ENCODE assay signal across 1 cellular context in the genomic region with DNA sequence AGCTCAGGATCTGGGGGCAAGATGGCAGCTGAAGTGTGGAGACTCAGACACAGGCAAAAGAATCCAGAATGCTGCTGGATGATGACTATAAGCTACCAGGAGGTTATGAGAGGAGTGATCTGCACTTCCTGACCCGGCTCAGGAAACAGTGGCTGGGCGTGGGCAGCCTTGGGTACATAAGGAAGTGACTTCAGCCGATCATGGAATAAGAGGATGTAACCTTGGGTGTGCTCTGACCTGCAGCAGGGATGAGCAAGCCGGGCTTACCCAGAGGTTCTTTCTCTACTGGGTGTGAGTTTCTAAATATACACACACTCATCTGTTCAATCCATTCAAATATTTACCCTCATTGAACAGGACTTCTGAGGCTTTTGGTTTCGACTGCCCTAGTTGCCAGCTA.
A peak's percentile ranks its signal among the peaks of the same experiment; 100 is the strongest.
TF ChIP-seq lines count a peak whose summit lies in the region.

No MANE protein-coding gene starts in this region.

TF ChIP-seq in HepG2, 621 proteins besides CTCF, POLR2A, EP300 and RAD21 (continued from another document and continues in another):
- TF ChIP-seq, protein P1, sequence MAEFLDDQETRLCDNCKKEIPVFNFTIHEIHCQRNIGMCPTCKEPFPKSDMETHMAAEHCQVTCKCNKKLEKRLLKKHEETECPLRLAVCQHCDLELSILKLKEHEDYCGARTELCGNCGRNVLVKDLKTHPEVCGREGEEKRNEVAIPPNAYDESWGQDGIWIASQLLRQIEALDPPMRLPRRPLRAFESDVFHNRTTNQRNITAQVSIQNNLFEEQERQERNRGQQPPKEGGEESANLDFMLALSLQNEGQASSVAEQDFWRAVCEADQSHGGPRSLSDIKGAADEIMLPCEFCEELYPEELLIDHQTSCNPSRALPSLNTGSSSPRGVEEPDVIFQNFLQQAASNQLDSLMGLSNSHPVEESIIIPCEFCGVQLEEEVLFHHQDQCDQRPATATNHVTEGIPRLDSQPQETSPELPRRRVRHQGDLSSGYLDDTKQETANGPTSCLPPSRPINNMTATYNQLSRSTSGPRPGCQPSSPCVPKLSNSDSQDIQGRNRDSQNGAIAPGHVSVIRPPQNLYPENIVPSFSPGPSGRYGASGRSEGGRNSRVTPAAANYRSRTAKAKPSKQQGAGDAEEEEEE (CRISPR knock-in tag; IDR thresholded peaks at IDR 0.05; ENCODE audit: borderline replicate concordance), result no peak
- TF ChIP-seq DMAP1 (CRISPR knock-in tag; IDR thresholded peaks at IDR 0.05), result no peak
- no peak for TF ChIP-seq SNAPC2 (CRISPR knock-in tag; IDR thresholded peaks at IDR 0.05)
- TF ChIP-seq KAT8 (CRISPR knock-in tag; IDR thresholded peaks at IDR 0.05), result peak; percentile 59; the same call in 1 of the 2 replicates
- peak; percentile 22; the same call in 1 of the 2 replicates for TF ChIP-seq HDAC2 (CRISPR knock-in tag; IDR thresholded peaks at IDR 0.05)
- no peak for TF ChIP-seq ZNF678 (CRISPR knock-in tag; IDR thresholded peaks at IDR 0.05)
- TF ChIP-seq MED13 (CRISPR knock-in tag; IDR thresholded peaks at IDR 0.05), result no peak
- no peak for TF ChIP-seq ZNF619 (CRISPR knock-in tag; IDR thresholded peaks at IDR 0.05)
- no peak for TF ChIP-seq SYNCRIP (IDR thresholded peaks at IDR 0.05; ENCODE audit: insufficient read depth, low read depth, low read length)
- TF ChIP-seq, protein P2, sequence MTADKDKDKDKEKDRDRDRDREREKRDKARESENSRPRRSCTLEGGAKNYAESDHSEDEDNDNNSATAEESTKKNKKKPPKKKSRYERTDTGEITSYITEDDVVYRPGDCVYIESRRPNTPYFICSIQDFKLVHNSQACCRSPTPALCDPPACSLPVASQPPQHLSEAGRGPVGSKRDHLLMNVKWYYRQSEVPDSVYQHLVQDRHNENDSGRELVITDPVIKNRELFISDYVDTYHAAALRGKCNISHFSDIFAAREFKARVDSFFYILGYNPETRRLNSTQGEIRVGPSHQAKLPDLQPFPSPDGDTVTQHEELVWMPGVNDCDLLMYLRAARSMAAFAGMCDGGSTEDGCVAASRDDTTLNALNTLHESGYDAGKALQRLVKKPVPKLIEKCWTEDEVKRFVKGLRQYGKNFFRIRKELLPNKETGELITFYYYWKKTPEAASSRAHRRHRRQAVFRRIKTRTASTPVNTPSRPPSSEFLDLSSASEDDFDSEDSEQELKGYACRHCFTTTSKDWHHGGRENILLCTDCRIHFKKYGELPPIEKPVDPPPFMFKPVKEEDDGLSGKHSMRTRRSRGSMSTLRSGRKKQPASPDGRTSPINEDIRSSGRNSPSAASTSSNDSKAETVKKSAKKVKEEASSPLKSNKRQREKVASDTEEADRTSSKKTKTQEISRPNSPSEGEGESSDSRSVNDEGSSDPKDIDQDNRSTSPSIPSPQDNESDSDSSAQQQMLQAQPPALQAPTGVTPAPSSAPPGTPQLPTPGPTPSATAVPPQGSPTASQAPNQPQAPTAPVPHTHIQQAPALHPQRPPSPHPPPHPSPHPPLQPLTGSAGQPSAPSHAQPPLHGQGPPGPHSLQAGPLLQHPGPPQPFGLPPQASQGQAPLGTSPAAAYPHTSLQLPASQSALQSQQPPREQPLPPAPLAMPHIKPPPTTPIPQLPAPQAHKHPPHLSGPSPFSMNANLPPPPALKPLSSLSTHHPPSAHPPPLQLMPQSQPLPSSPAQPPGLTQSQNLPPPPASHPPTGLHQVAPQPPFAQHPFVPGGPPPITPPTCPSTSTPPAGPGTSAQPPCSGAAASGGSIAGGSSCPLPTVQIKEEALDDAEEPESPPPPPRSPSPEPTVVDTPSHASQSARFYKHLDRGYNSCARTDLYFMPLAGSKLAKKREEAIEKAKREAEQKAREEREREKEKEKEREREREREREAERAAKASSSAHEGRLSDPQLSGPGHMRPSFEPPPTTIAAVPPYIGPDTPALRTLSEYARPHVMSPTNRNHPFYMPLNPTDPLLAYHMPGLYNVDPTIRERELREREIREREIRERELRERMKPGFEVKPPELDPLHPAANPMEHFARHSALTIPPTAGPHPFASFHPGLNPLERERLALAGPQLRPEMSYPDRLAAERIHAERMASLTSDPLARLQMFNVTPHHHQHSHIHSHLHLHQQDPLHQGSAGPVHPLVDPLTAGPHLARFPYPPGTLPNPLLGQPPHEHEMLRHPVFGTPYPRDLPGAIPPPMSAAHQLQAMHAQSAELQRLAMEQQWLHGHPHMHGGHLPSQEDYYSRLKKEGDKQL (CRISPR knock-in tag; IDR thresholded peaks at IDR 0.05; ENCODE audit: low read depth), result no peak
- TF ChIP-seq FOXO1 (CRISPR knock-in tag; IDR thresholded peaks at IDR 0.05), result no peak
- TF ChIP-seq TAF15 (IDR thresholded peaks at IDR 0.05; ENCODE audit: low read depth, low read length, poor library complexity, severe bottlenecking), result no peak
- TF ChIP-seq KLF13 (CRISPR knock-in tag; IDR thresholded peaks at IDR 0.05), result no peak
- no peak for TF ChIP-seq SATB2 (CRISPR knock-in tag; IDR thresholded peaks at IDR 0.05)
- TF ChIP-seq FOSL2 (CRISPR knock-in tag; IDR thresholded peaks at IDR 0.05), result peak; percentile 45
- no peak for TF ChIP-seq BRD4 (CRISPR knock-in tag; IDR thresholded peaks at IDR 0.05)
- TF ChIP-seq IKZF1 (IDR thresholded peaks at IDR 0.05), result no peak
- no peak for TF ChIP-seq ASH2L (IDR thresholded peaks at IDR 0.05; ENCODE audit: insufficient read length, low read depth, low read length)
- TF ChIP-seq FOXA3 (CRISPR knock-in tag; IDR thresholded peaks at IDR 0.05), result peak; percentile 58
- TF ChIP-seq ZNF263 (CRISPR knock-in tag; IDR thresholded peaks at IDR 0.05), result no peak
- TF ChIP-seq NKX3-1 (CRISPR knock-in tag; IDR thresholded peaks at IDR 0.05), result no peak
- TF ChIP-seq ZNF607 (CRISPR knock-in tag; IDR thresholded peaks at IDR 0.05; ENCODE audit: borderline replicate concordance), result no peak
- TF ChIP-seq, protein P3, sequence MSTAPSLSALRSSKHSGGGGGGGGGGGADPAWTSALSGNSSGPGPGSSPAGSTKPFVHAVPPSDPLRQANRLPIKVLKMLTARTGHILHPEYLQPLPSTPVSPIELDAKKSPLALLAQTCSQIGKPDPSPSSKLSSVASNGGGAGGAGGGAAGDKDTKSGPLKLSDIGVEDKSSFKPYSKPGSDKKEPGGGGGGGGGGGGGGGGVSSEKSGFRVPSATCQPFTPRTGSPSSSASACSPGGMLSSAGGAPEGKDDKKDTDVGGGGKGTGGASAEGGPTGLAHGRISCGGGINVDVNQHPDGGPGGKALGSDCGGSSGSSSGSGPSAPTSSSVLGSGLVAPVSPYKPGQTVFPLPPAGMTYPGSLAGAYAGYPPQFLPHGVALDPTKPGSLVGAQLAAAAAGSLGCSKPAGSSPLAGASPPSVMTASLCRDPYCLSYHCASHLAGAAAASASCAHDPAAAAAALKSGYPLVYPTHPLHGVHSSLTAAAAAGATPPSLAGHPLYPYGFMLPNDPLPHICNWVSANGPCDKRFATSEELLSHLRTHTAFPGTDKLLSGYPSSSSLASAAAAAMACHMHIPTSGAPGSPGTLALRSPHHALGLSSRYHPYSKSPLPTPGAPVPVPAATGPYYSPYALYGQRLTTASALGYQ (CRISPR knock-in tag; IDR thresholded peaks at IDR 0.05), result no peak
- TF ChIP-seq, protein P4, sequence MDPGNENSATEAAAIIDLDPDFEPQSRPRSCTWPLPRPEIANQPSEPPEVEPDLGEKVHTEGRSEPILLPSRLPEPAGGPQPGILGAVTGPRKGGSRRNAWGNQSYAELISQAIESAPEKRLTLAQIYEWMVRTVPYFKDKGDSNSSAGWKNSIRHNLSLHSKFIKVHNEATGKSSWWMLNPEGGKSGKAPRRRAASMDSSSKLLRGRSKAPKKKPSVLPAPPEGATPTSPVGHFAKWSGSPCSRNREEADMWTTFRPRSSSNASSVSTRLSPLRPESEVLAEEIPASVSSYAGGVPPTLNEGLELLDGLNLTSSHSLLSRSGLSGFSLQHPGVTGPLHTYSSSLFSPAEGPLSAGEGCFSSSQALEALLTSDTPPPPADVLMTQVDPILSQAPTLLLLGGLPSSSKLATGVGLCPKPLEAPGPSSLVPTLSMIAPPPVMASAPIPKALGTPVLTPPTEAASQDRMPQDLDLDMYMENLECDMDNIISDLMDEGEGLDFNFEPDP (CRISPR knock-in tag; conservative IDR thresholded peaks at IDR 0.05), result no peak
- TF ChIP-seq, protein P5, sequence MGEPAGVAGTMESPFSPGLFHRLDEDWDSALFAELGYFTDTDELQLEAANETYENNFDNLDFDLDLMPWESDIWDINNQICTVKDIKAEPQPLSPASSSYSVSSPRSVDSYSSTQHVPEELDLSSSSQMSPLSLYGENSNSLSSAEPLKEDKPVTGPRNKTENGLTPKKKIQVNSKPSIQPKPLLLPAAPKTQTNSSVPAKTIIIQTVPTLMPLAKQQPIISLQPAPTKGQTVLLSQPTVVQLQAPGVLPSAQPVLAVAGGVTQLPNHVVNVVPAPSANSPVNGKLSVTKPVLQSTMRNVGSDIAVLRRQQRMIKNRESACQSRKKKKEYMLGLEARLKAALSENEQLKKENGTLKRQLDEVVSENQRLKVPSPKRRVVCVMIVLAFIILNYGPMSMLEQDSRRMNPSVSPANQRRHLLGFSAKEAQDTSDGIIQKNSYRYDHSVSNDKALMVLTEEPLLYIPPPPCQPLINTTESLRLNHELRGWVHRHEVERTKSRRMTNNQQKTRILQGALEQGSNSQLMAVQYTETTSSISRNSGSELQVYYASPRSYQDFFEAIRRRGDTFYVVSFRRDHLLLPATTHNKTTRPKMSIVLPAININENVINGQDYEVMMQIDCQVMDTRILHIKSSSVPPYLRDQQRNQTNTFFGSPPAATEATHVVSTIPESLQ (CRISPR knock-in tag; conservative IDR thresholded peaks at IDR 0.05), result no peak
- TF ChIP-seq NR2C2 (CRISPR knock-in tag; IDR thresholded peaks at IDR 0.05; ENCODE audit: borderline replicate concordance), result no peak; the same call in 1 of the 2 replicates
- TF ChIP-seq SMARCC2 (IDR thresholded peaks at IDR 0.05), result no peak
- TF ChIP-seq NFKB2 (CRISPR knock-in tag; IDR thresholded peaks at IDR 0.05; ENCODE audit: borderline replicate concordance), result no peak
- TF ChIP-seq, protein P6, sequence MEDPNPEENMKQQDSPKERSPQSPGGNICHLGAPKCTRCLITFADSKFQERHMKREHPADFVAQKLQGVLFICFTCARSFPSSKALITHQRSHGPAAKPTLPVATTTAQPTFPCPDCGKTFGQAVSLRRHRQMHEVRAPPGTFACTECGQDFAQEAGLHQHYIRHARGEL (CRISPR knock-in tag; IDR thresholded peaks at IDR 0.05), result no peak
- no peak for TF ChIP-seq HDAC6 (IDR thresholded peaks at IDR 0.05; ENCODE audit: low read depth, low read length)
- no peak for TF ChIP-seq ZSCAN30 (CRISPR knock-in tag; IDR thresholded peaks at IDR 0.05)
- TF ChIP-seq, protein P7, sequence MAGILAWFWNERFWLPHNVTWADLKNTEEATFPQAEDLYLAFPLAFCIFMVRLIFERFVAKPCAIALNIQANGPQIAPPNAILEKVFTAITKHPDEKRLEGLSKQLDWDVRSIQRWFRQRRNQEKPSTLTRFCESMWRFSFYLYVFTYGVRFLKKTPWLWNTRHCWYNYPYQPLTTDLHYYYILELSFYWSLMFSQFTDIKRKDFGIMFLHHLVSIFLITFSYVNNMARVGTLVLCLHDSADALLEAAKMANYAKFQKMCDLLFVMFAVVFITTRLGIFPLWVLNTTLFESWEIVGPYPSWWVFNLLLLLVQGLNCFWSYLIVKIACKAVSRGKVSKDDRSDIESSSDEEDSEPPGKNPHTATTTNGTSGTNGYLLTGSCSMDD (CRISPR knock-in tag; IDR thresholded peaks at IDR 0.05), result no peak
- TF ChIP-seq RBM22 (optimal IDR thresholded peaks at IDR 0.05; ENCODE audit: low read length), result no peak
- TF ChIP-seq PRPF4 (IDR thresholded peaks at IDR 0.05; ENCODE audit: low read depth, low read length, poor library complexity, severe bottlenecking), result no peak
- TF ChIP-seq HNRNPH1 (optimal IDR thresholded peaks at IDR 0.05; ENCODE audit: low read depth, low read length), result no peak
- TF ChIP-seq, protein P8, sequence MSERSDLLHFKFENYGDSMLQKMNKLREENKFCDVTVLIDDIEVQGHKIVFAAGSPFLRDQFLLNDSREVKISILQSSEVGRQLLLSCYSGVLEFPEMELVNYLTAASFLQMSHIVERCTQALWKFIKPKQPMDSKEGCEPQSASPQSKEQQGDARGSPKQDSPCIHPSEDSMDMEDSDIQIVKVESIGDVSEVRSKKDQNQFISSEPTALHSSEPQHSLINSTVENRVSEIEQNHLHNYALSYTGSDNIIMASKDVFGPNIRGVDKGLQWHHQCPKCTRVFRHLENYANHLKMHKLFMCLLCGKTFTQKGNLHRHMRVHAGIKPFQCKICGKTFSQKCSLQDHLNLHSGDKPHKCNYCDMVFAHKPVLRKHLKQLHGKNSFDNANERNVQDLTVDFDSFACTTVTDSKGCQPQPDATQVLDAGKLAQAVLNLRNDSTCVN (CRISPR knock-in tag; IDR thresholded peaks at IDR 0.05; ENCODE audit: borderline replicate concordance), result 0 out of 2 replicates have a peak, but pooled peaks have one; percentile 37
- TF ChIP-seq ZNF720 (CRISPR knock-in tag; IDR thresholded peaks at IDR 0.05), result no peak
- no peak for TF ChIP-seq ZNF878 (CRISPR knock-in tag; IDR thresholded peaks at IDR 0.05)
- no peak for TF ChIP-seq ZNF777 (CRISPR knock-in tag; IDR thresholded peaks at IDR 0.05)
- TF ChIP-seq, protein P9, sequence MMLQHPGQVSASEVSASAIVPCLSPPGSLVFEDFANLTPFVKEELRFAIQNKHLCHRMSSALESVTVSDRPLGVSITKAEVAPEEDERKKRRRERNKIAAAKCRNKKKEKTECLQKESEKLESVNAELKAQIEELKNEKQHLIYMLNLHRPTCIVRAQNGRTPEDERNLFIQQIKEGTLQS (CRISPR knock-in tag; IDR thresholded peaks at IDR 0.05), result no peak
- TF ChIP-seq ZEB1 (IDR thresholded peaks at IDR 0.05; ENCODE audit: insufficient replicate concordance, low read depth), result no peak
- no peak for TF ChIP-seq DR1 (CRISPR knock-in tag; IDR thresholded peaks at IDR 0.05)
- TF ChIP-seq, protein P10, sequence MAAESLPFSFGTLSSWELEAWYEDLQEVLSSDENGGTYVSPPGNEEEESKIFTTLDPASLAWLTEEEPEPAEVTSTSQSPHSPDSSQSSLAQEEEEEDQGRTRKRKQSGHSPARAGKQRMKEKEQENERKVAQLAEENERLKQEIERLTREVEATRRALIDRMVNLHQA (CRISPR knock-in tag; IDR thresholded peaks at IDR 0.05), result no peak
- no peak for TF ChIP-seq ZNF546 (CRISPR knock-in tag; conservative IDR thresholded peaks at IDR 0.05)
- TF ChIP-seq, protein P11, sequence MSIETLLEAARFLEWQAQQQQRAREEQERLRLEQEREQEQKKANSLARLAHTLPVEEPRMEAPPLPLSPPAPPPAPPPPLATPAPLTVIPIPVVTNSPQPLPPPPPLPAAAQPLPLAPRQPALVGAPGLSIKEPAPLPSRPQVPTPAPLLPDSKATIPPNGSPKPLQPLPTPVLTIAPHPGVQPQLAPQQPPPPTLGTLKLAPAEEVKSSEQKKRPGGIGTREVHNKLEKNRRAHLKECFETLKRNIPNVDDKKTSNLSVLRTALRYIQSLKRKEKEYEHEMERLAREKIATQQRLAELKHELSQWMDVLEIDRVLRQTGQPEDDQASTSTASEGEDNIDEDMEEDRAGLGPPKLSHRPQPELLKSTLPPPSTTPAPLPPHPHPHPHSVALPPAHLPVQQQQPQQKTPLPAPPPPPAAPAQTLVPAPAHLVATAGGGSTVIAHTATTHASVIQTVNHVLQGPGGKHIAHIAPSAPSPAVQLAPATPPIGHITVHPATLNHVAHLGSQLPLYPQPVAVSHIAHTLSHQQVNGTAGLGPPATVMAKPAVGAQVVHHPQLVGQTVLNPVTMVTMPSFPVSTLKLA (IDR thresholded peaks at IDR 0.05), result no peak
- peak; percentile 13; the same call in 1 of the 2 replicates for TF ChIP-seq MED1 (CRISPR knock-in tag; IDR thresholded peaks at IDR 0.05)
- peak; percentile 48; the same call in 1 of the 2 replicates for TF ChIP-seq ZNF614 (CRISPR knock-in tag; IDR thresholded peaks at IDR 0.05; ENCODE audit: borderline replicate concordance)
